Comparison of ENCODE assay signal across 24 cellular contexts in the genomic region with DNA sequence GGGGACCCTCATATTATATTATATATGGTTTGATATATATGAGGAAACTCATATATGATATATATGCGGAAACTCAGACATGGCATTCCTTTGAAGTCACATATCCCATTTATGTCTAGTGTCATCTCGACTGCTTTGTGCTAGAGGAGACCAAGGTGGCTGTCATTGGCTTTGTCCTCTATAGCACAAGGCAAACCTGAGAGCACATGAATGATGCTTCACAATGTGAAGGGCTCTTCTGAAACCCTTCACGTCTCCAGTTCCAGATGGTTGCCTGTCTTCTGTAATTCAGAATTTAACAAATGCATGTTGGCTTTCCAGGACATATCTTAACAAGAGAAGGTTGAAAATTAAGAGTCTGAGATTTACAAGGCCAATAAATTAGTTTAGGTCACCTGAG.
"Had no signal": no experiment of that assay in that cellular context is flagged by ENCODE, and none has a peak within 500 bp of the region (broad histone marks: within the 10 kb centered on the region; RNA-seq: fewer than 3 reads in every experiment).

No MANE protein-coding gene starts in this region.

- H3K9me3 ChIP-seq: body of pancreas, mucosa of descending colon, suprapubic skin had no signal

- DNase-seq: activated CD4-positive, alpha-beta T cell treated with anti-CD3 and anti-CD28 coated beads for 48 hours; activated CD4-positive, alpha-beta T cell treated with anti-CD3 and anti-CD28 coated beads, Interleukin-2, amount 50 U/mL, for 48 hours; activated CD8-positive, alpha-beta memory T cell treated with anti-CD3 and anti-CD28 coated beads for 24 hours; activated effector memory CD4-positive, alpha-beta T cell treated with Interleukin-2 at 50 U/mL for 16 hours; activated naive CD4-positive, alpha-beta T cell treated with Interleukin-2 at 50 U/mL for 16 hours; dermis blood vessel endothelial cell; effector CD4-positive, alpha-beta T cell; foreskin keratinocyte; heart left ventricle; immature natural killer cell; mucosa of descending colon; posterior cingulate gyrus; right cardiac atrium; stimulated activated CD4-positive, alpha-beta T cell treated with anti-CD3 and anti-CD28 coated beads, Interleukin-15, amount 100 ng/mL, for 24 hours; stimulated activated CD4-positive, alpha-beta T cell treated with anti-CD3 and anti-CD28 coated beads, Interleukin-2, amount 100 ng/mL, for 24 hours; stimulated activated naive B cell treated with anti-CD40 and anti-IgM and Interleukin-4, amounts not matched to agents 10 μg/mL and 1 μg/mL and 100 μg/mL, for 72 hours; WERI-Rb-1 had no signal

- H3K27me3 ChIP-seq: body of pancreas, esophagus muscularis mucosa, heart left ventricle, suprapubic skin, tibial nerve had no signal

- H3K36me3 ChIP-seq: esophagus muscularis mucosa, heart left ventricle, suprapubic skin, tibial nerve, WERI-Rb-1 had no signal

- ATAC-seq: activated CD4-positive, CD25-positive, alpha-beta regulatory T cell treated with anti-CD3 and anti-CD28 coated beads, Interleukin-2, amount 50 U/mL, for 24 hours; body of pancreas; foreskin keratinocyte; heart left ventricle; left lobe of liver; mucosa of descending colon; natural killer cell treated with Interleukin-12 subunit alpha and Interleukin-12 subunit beta and Interleukin-15 and Interleukin-18, amount 100 ng/mL, for 72 hours; right cardiac atrium; stimulated activated naive B cell treated with anti-CD40 and anti-IgM and Interleukin-4, amounts not matched to agents 10 μg/mL and 1 μg/mL and 100 μg/mL, for 72 hours had no signal

- H3K27ac ChIP-seq: body of pancreas, esophagus muscularis mucosa, foreskin keratinocyte, heart left ventricle, suprapubic skin, tibial nerve, WERI-Rb-1 had no signal

- H3K4me1 ChIP-seq: body of pancreas, esophagus muscularis mucosa, foreskin keratinocyte, heart left ventricle, suprapubic skin, tibial nerve had no signal

- H3K4me3 ChIP-seq: body of pancreas, esophagus muscularis mucosa, heart left ventricle, mucosa of descending colon, suprapubic skin, tibial nerve had no signal
